ENCODE assay signal across 8 cellular contexts in genomic region chr9:134641173-134641985, GRCh38. TPM values are rescaled to one million over a fixed set of nuclear protein-coding genes. Genes with fewer than 3 reads are reported as not detected.
DNase-seq lines count a peak whose midpoint lies in the region; ATAC-seq and TF ChIP-seq lines count a peak whose summit lies in the region.

TSS of gene COL5A1 (plus strand) at chr9:134641803. CDS start at chr9:134642188, 385 bp downstream.

- ATAC-seq in HG03045 (IDR thresholded peaks at IDR 0.05; ENCODE audit: unreplicated experiment) (no peak), HG02852 (IDR thresholded peaks at IDR 0.05; ENCODE audit: unreplicated experiment) (no peak)

- in situ Hi-C loops in endometrial microvascular endothelial cells (cut with HindIII; ENCODE audit: inconsistent ontology term, low pct_unique_long_range_greater_than_20kb, low sequenced_read_pairs) = no loop called here

- TF ChIP-seq RAD21 in Ishikawa (IDR thresholded peaks at IDR 0.05; ENCODE audit: low read depth) = no peak

- TF ChIP-seq EP300 in Ishikawa (IDR thresholded peaks at IDR 0.05; ENCODE audit: borderline replicate concordance) = no peak

- peak; percentile 96 for DNase-seq in AG08396 (ENCODE audit: low spot score)
- DNase-seq in activated CD4-positive, alpha-beta T cell treated with anti-CD3 and anti-CD28 coated beads, Interleukin-2, amount 50 U/mL, for 1 hour = peak; percentile 38
- peak; percentile 84 for DNase-seq in medulla oblongata (ENCODE audit: extremely low spot score)
- DNase-seq in stimulated activated CD4-positive, alpha-beta T cell treated with anti-CD3 and anti-CD28 coated beads, Interleukin-4, amount 100 ng/mL, for 48 hours (ENCODE audit: low read depth in 2 of 2) = peak; percentile 8 to 18

TF ChIP-seq in Ishikawa, 13 proteins besides CTCF, POLR2A, EP300 and RAD21:
- TF ChIP-seq MAX (IDR thresholded peaks at IDR 0.05) (peak; percentile 74), REST (IDR thresholded peaks at IDR 0.05; ENCODE audit: low read depth) (no peak), FOXM1 (IDR thresholded peaks at IDR 0.05; ENCODE audit: borderline replicate concordance, low read depth) (no peak), ZBTB7A (IDR thresholded peaks at IDR 0.05; ENCODE audit: low read depth) (peak; percentile 27; the same call in 1 of the 2 replicates), TCF12 (IDR thresholded peaks at IDR 0.05; ENCODE audit: low read depth) (no peak), EGR1 (IDR thresholded peaks at IDR 0.05) (no peak), NFIC (IDR thresholded peaks at IDR 0.05) (no peak; the same call in 1 of the 2 replicates)

RNA-seq across cellular contexts. Expression of gene COL5A1, which starts in this region (rescaled TPM):
- total RNA-seq in endometrial microvascular endothelial cells (ENCODE audit: inconsistent ontology term) = 23.8 TPM

Comparison
In these comparisons a context has a peak if more than half of its experiments do, and no peak if none do; other contexts are left out.
1. DNase-seq: peak in every context shown above with its lines; median percentile 96 in AG08396; 84 in medulla oblongata; 38 in activated CD4-positive, alpha-beta T cell treated with anti-CD3 and anti-CD28 coated beads, Interleukin-2, amount 50 U/mL, for 1 hour; 13 in stimulated activated CD4-positive, alpha-beta T cell treated with anti-CD3 and anti-CD28 coated beads, Interleukin-4, amount 100 ng/mL, for 48 hours.